6 cellular contexts compared by ENCODE assay signal in the genomic region with DNA sequence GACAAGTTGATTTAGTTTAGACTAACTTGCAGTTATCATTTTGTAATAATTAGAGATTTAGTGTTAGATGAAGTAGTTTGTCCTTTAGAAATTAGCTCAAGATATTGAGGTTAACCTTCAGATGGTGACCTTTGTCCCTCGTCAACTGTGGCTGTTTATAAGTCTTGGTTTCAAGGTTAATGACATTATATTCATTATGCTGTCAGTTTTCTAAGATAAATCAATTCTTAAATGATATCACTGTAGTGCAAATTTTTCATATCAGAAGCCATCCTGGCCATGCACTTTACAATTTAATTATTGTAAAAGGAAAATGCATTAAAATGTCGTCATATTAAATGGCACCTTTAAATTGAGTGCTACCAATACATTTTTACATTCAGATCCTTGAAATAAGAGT. TPM values are rescaled to one million over a fixed set of nuclear protein-coding genes. Genes with fewer than 3 reads are reported as not detected.
"Had no signal": no experiment of that assay in that cellular context is flagged by ENCODE, and none has a peak within 500 bp of the region (broad histone marks: within the 10 kb centered on the region; RNA-seq: fewer than 3 reads in every experiment).

No MANE protein-coding gene starts in this region.

- H3K4me2 ChIP-seq: GM23338 had no signal

- ATAC-seq: GM23338, K562 had no signal

- DNase-seq: H9, HCEC 1CT, IMR-90 had no signal

- H3K4me3 Mint-ChIP-seq: GM23338, H9 had no signal

- H3K27ac Mint-ChIP-seq: GM23338, H9 had no signal

- H2AFZ ChIP-seq: GM23338 had no signal

- H3K4me3 ChIP-seq: GM23338, K562 had no signal

RNA-seq across cellular contexts. Expression of a gene that starts 19.6 kb away (rescaled TPM):
- total RNA-seq: HT-29, K562 had no signal
- polyA plus RNA-seq: K562 had no signal
